Comparison of ENCODE assay signal across 8 cellular contexts in genomic region chr10:28679941-28680752, GRCh38. TPM values are rescaled to one million over a fixed set of nuclear protein-coding genes. Genes with fewer than 3 reads are reported as not detected.
DNase-seq lines count a peak whose midpoint lies in the region; ATAC-seq, FAIRE-seq and TF ChIP-seq lines count a peak whose summit lies in the region.

No MANE protein-coding gene starts in this region.

- H3K9ac ChIP-seq in endothelial cell of umbilical vein (replicated peaks; ENCODE audit: extremely low read depth, insufficient read depth, low read length) (peak overlapping the region; percentile 59), parathyroid adenoma (no peak overlapping the region)

- H3K36me3 Mint-ChIP-seq in T-cell, result no peaks in the 10 kb centered on the region

- H3K9me3 ChIP-seq in OCI-LY7 (ENCODE audit: low read length) (no peaks in the 10 kb centered on the region), endothelial cell of umbilical vein (replicated peaks; ENCODE audit: control insufficient read depth, insufficient read depth, low read length) (no peaks in the 10 kb centered on the region), parathyroid adenoma (ENCODE audit: control insufficient read depth, low read length) (no peaks in the 10 kb centered on the region)

- peaks cover 27 to 28% (median 27%) of the 10 kb centered on the region in 3 donors for H3K4me1 Mint-ChIP-seq in T-cell

- H2AFZ ChIP-seq in OCI-LY7 (ENCODE audit: low read length) (peak overlapping the region; percentile 12; the same call in 1 of the 2 replicates), endothelial cell of umbilical vein (ENCODE audit: low read depth, low read length) (peak overlapping the region; percentile 86), parathyroid adenoma (no peak overlapping the region)

- H3K4me1 ChIP-seq in OCI-LY7 (ENCODE audit: insufficient read depth, low read length, poor library complexity, severe bottlenecking) (peaks cover 29% of the 10 kb centered on the region), endothelial cell of umbilical vein (ENCODE audit: control insufficient read depth, extremely low read depth, insufficient read depth, low read length) (peaks cover 32% of the 10 kb centered on the region), parathyroid adenoma (no peaks in the 10 kb centered on the region)

- DNase-seq in GF-D8 (lab: John Stamatoyannopoulos, UW) (peak; percentile 91), OCI-LY7 (ENCODE audit: low spot score) (peak; percentile 35), endothelial cell of umbilical vein (ENCODE audit: low read depth, low spot score) (peak; percentile 57), T-cell (no peak), NCI-H1417 (lab: John Stamatoyannopoulos, UW) (no peak), NCI-H510A (lab: John Stamatoyannopoulos, UW) (no peak)

- H3K27ac Mint-ChIP-seq in T-cell, result peak overlapping the region in 1 of 2 donors; percentile 15

- H3K27me3 Mint-ChIP-seq in T-cell, result peaks cover 50 to 67% of the 10 kb centered on the region in 2 donors

- POLR2A ChIA-PET in OCI-LY7 (lab: Charles Lee), result interaction anchor here (0.6 kb wide), 1 partner anchor 449 kb away, joined by 3 read pairs; no protein-coding TSS in a partner anchor
- POLR2A ChIA-PET in endothelial cell of umbilical vein (lab: Charles Lee), result no interaction called here
- POLR2A ChIA-PET in T-cell (lab: Charles Lee), result interaction anchor here in 1 of 2 donors (0.6 kb wide), 1 partner anchor 353 kb away, joined by 3 read pairs; no protein-coding TSS in a partner anchor

- peaks cover 6 to 17% of the 10 kb centered on the region in 2 experiments for H3K27me3 ChIP-seq in endothelial cell of umbilical vein (ENCODE audit: control insufficient read depth in 2 of 2, insufficient read depth in 2 of 2, low read length in 2 of 2)
- H3K27me3 ChIP-seq in parathyroid adenoma (ENCODE audit: control insufficient read depth, insufficient read depth, low read length), result no peaks in the 10 kb centered on the region

- no peak for TF ChIP-seq POLR2A in endothelial cell of umbilical vein (IDR thresholded peaks at IDR 0.05; ENCODE audit: low read depth, low read length)

- peaks cover 11% of the 10 kb centered on the region; the same call in 1 of the 2 replicates for H3K36me3 ChIP-seq in OCI-LY7 (ENCODE audit: insufficient read depth, low read length)
- H3K36me3 ChIP-seq in endothelial cell of umbilical vein (ENCODE audit: control insufficient read depth in 2 of 2, extremely low read depth in 1 of 2, insufficient read depth in 2 of 2, low read length in 2 of 2), result no peaks in the 10 kb centered on the region
- no peaks in the 10 kb centered on the region for H3K36me3 ChIP-seq in parathyroid adenoma (ENCODE audit: control insufficient read depth, insufficient read depth, low read length)

- H3K4me3 ChIP-seq in OCI-LY7 (ENCODE audit: low read depth, low read length, poor library complexity, severe bottlenecking) (peak overlapping the region; percentile 82), endothelial cell of umbilical vein (replicated peaks in 1 of 3; ENCODE audit: insufficient read depth in 1 of 3, low read depth in 1 of 3, low read length in 3 of 3) (peak overlapping the region; percentile 38 to 64 (median 43)), parathyroid adenoma (ENCODE audit: low read depth, low read length) (no peak overlapping the region)

- BruUV-seq in OCI-LY7 (replicated peaks; lab: Mats Ljungman, UMichigan) (no TSS peak), endothelial cell of umbilical vein (replicated peaks; lab: Mats Ljungman, UMichigan) (no TSS peak)

- H3K9me1 ChIP-seq in endothelial cell of umbilical vein (replicated peaks; ENCODE audit: control insufficient read depth, extremely low read depth, insufficient read depth, low read length), result no peaks in the 10 kb centered on the region

- dilution Hi-C loops in endothelial cell of umbilical vein (cut with MboI; ENCODE audit: extremely low pct_ligation_motif_present, low sequenced_read_pairs), result no loop called here

- H3K9me2 ChIP-seq in OCI-LY7 (ENCODE audit: insufficient read depth, low read length), result no peaks in the 10 kb centered on the region

- no peaks in the 10 kb centered on the region for H3K9me3 Mint-ChIP-seq in T-cell

- H3K4me2 ChIP-seq in OCI-LY7 (ENCODE audit: low read length), result peak overlapping the region; percentile 70
- H3K4me2 ChIP-seq in endothelial cell of umbilical vein (ENCODE audit: insufficient read depth, low read length), result peak overlapping the region; percentile 83
- H3K4me2 ChIP-seq in parathyroid adenoma (ENCODE audit: low read length), result no peak overlapping the region

- ATAC-seq in T-cell (replicated peaks in 1 of 4) (no peak), HG03521 (IDR thresholded peaks at IDR 0.05; ENCODE audit: unreplicated experiment) (no peak)

- TF ChIP-seq CTCF in OCI-LY7 (conservative IDR thresholded peaks at IDR 0.05; ENCODE audit: low read length), result peak; percentile 46; the same call in 1 of the 2 replicates
- TF ChIP-seq CTCF in endothelial cell of umbilical vein (IDR thresholded peaks at IDR 0.05; ENCODE audit: extremely low read depth in 1 of 2, insufficient read depth in 1 of 2, low read depth in 1 of 2, low read length in 2 of 2), result peak; percentile 48 to 52
- peak; percentile 5 for TF ChIP-seq CTCF in parathyroid adenoma (IDR thresholded peaks at IDR 0.05)

- H3K27ac ChIP-seq in OCI-LY7 (ENCODE audit: low read depth, low read length, poor library complexity, severe bottlenecking) (no peak overlapping the region), endothelial cell of umbilical vein (ENCODE audit: insufficient read depth, low read depth, low read length) (no peak overlapping the region), parathyroid adenoma (no peak overlapping the region)

- H4K20me1 ChIP-seq in OCI-LY7 (ENCODE audit: insufficient read depth, low read length), result no peaks in the 10 kb centered on the region
- H4K20me1 ChIP-seq in endothelial cell of umbilical vein (replicated peaks; ENCODE audit: control insufficient read depth, extremely low read depth, insufficient read depth, low read length), result no peaks in the 10 kb centered on the region

- CTCF ChIA-PET in OCI-LY7 (lab: Charles Lee; ENCODE audit: unreplicated experiment) (no interaction called here), endothelial cell of umbilical vein (lab: Charles Lee) (interaction anchor here (0.7 to 10.3 kb wide), 12 partner anchors 12 to 624 kb away, joined by 3 to 94 read pairs (median 3); partner anchors contain the start of gene WAC), T-cell (lab: Charles Lee) (interaction anchor here (1.3 to 1.5 kb wide), 2 partner anchors 8 to 16 kb away, joined by 3 to 4 read pairs; no protein-coding TSS in a partner anchor)

- H3K4me3 Mint-ChIP-seq in T-cell, result peak overlapping the region in 1 of 3 donors; percentile 77

- intact Hi-C loops in OCI-LY7 (cut with micrococcal nuclease; ENCODE audit: unreplicated experiment), result no loop called here
- intact Hi-C loops in endothelial cell of umbilical vein (cut with micrococcal nuclease), result loop anchor here (2.0 to 5.0 kb wide), 3 partner anchors 39 to 452 kb away; partner anchors contain the start of gene WAC

- H3K79me2 ChIP-seq in OCI-LY7 (ENCODE audit: insufficient read depth, low read depth, low read length) (peaks cover 13% of the 10 kb centered on the region; the same call in 1 of the 2 replicates), endothelial cell of umbilical vein (ENCODE audit: control insufficient read depth, insufficient read depth, low read length) (no peaks in the 10 kb centered on the region), parathyroid adenoma (no peaks in the 10 kb centered on the region)

- FAIRE-seq in endothelial cell of umbilical vein (lab: Jason Lieb, UNC), result peak; percentile 78

TF ChIP-seq in endothelial cell of umbilical vein, 7 proteins besides CTCF, POLR2A, EP300 and RAD21:
- no peak for TF ChIP-seq EZH2 (IDR thresholded peaks at IDR 0.05; ENCODE audit: borderline replicate concordance, low read depth, low read length, severe bottlenecking)
TF ChIP-seq in endothelial cell of umbilical vein: peak in this region for 0.

RNA-seq across cellular contexts. Expression of gene BAMBI, which starts 2.8 kb away (rescaled TPM):
- total RNA-seq in OCI-LY7 (2014; rRNA removed; shearing (Covaris generic)), result 2.2 and 3.1 TPM in 2 replicates
- total RNA-seq in OCI-LY7 (2022) (0.89 and 0.90 TPM in 2 replicates), endothelial cell of umbilical vein (3.2 and 4.3 TPM in 2 replicates), T-cell (1 to 10 TPM in 2 of 5 donors, under 1 TPM in 3; 0.16 to 2.3 (median 0.41) TPM)
- polyA plus RNA-seq in endothelial cell of umbilical vein, result 3.2 TPM in 2 replicates
- 3.0 and 3.3 TPM in 2 replicates for polyA plus RNA-seq in endothelial cell of umbilical vein (2011; cell fraction: cytosol; rRNA removed)
- polyA plus RNA-seq in endothelial cell of umbilical vein (2011; cell fraction: nucleus; rRNA removed), result 2.4 and 3.6 TPM in 2 replicates
- polyA plus RNA-seq in endothelial cell of umbilical vein (2012), result 4.3 and 5.5 TPM in 2 replicates
- polyA minus RNA-seq in endothelial cell of umbilical vein, result 2.6 TPM in 2 replicates
- polyA minus RNA-seq in endothelial cell of umbilical vein (2011; cell fraction: cytosol; rRNA and poly(A)+ RNA removed), result 1.0 TPM
- polyA minus RNA-seq in endothelial cell of umbilical vein (2011; cell fraction: nucleus; rRNA and poly(A)+ RNA removed), result 0.87 and 1.1 TPM in 2 replicates

Comparison
In these comparisons a context has a peak if more than half of its experiments do, and no peak if none do; other contexts are left out.
1. DNase-seq: peak in GF-D8 (single experiment), OCI-LY7 (single experiment) and endothelial cell of umbilical vein (single experiment); none in T-cell (0 of 34), NCI-H1417 (0 of 3) and NCI-H510A (single experiment).
2. Peak in every context shown above with its lines, with median percentiles within 50 percentile points of each other: CTCF ChIP-seq.